Comparison of ENCODE assay signal across 9 cellular contexts in genomic region chr7:98836811-98837631, GRCh38. TPM values are rescaled to one million over a fixed set of nuclear protein-coding genes. Genes with fewer than 3 reads are reported as not detected.
DNase-seq lines count a peak whose midpoint lies in the region; ATAC-seq and TF ChIP-seq lines count a peak whose summit lies in the region.
"Had no signal": no experiment of that assay in that cellular context is flagged by ENCODE, and none has a peak within 500 bp of the region (broad histone marks: within the 10 kb centered on the region; RNA-seq: fewer than 3 reads in every experiment).

No MANE protein-coding gene starts in this region.

- no peaks in the 10 kb centered on the region for H3K36me3 Mint-ChIP-seq in neural crest cell (ENCODE audit: low read depth)
- H3K36me3 Mint-ChIP-seq: memory B cell had no signal

- peaks cover 14% of the 10 kb centered on the region for H3K4me1 Mint-ChIP-seq in neural crest cell

- ATAC-seq in HCT116 (peak; percentile 87), GM19324 (IDR thresholded peaks at IDR 0.05; ENCODE audit: low FRiP score, unreplicated experiment) (no peak)

- DNase-seq in Caki2 (ENCODE audit: low read depth) (peak; percentile 44), HCT116 (ENCODE audit: low read depth, low spot score) (peak; percentile 59), NCI-H510A treated with DMSO at 0.1 percent for 48 hours (lab: John Stamatoyannopoulos, UW) (peak; percentile 64), T47D (ENCODE audit: low read depth in 1 of 2, low spot score in 1 of 2) (peak; percentile 36 to 60), neural crest cell (ENCODE audit: low read depth, low spot score) (peak; percentile 52), GM19238 (ENCODE audit: insufficient read length, low spot score) (no peak), sigmoid colon (no peak)

- no peak overlapping the region for H3K27ac ChIP-seq in HCT116 (ENCODE audit: low read depth, low read length)
- H3K27ac ChIP-seq in sigmoid colon = no peak overlapping the region

- TF ChIP-seq POLR2A in HCT116 (IDR thresholded peaks at IDR 0.05; ENCODE audit: borderline replicate concordance, extremely low read depth, insufficient read depth, insufficient read length) (no peak), sigmoid colon (IDR thresholded peaks at IDR 0.05) (no peak)

- WGBS in sigmoid colon, 2 donors = 23 to 41% methylated on average over 10 of the region's 10 CpGs

- TF ChIP-seq EP300 in sigmoid colon (IDR thresholded peaks at IDR 0.05) = no peak

- BruUV-seq in HCT116 (replicated peaks; lab: Mats Ljungman, UMichigan) = no TSS peak

- peak overlapping the region; percentile 37 for H2AFZ ChIP-seq in HCT116 (ENCODE audit: low read depth, low read length, poor library complexity, severe bottlenecking)

- H4K20me1 ChIP-seq in HCT116 (ENCODE audit: insufficient read depth) = no peaks in the 10 kb centered on the region

- peak; percentile 93 to 97 (median 96) for TF ChIP-seq CTCF in HCT116 (IDR thresholded peaks at IDR 0.05 in 2 of 3, conservative IDR thresholded peaks at IDR 0.05 in 1 of 3; ENCODE audit: borderline replicate concordance in 1 of 3, insufficient read depth in 1 of 3, low read depth in 2 of 3, low read length in 2 of 3)
- TF ChIP-seq CTCF in neural crest cell (conservative IDR thresholded peaks at IDR 0.05) = peak; percentile 77
- no peak for TF ChIP-seq CTCF in sigmoid colon (IDR thresholded peaks at IDR 0.05)

- H3K4me1 ChIP-seq in HCT116 (ENCODE audit: control insufficient read depth in 1 of 2, insufficient read depth in 2 of 2, low read length in 2 of 2) = peaks cover 4 to 12% of the 10 kb centered on the region in 2 experiments; a peak in 2 of 4 replicates
- H3K4me1 ChIP-seq in sigmoid colon = no peaks in the 10 kb centered on the region

- H3K4me3 ChIP-seq in HCT116 (replicated peaks in 1 of 2; ENCODE audit: low read depth in 1 of 2, low read length in 2 of 2) (no peak overlapping the region), sigmoid colon (no peak overlapping the region)

- CTCF ChIA-PET in HCT116 (lab: Charles Lee) = interaction anchor here (0.8 to 2.7 kb wide), 11 partner anchors 9 to 418 kb away, joined by 3 to 12 read pairs (median 4); no protein-coding TSS in a partner anchor

- intact Hi-C loops in HCT116 (cut with micrococcal nuclease) (loop anchor here (1.0 to 10.0 kb wide), 5 partner anchors 82 to 542 kb away; no protein-coding TSS in a partner anchor), sigmoid colon (cut with DNase I) (no loop called here)

- in situ Hi-C loops in Caki2 (cut with HindIII; ENCODE audit: low pct_unique_long_range_greater_than_20kb, low sequenced_read_pairs) (no loop called here), T47D (cut with HindIII; ENCODE audit: low pct_unique_long_range_greater_than_20kb, low sequenced_read_pairs) (no loop called here)

- H3K27ac Mint-ChIP-seq in neural crest cell (ENCODE audit: unreplicated experiment) = no peak overlapping the region
- H3K27ac Mint-ChIP-seq: memory B cell had no signal

- 0 out of 2 replicates have a peak overlapping the region, but pooled peaks have one; percentile 9 for H3K4me2 ChIP-seq in HCT116 (ENCODE audit: low read length)

- H3K36me3 ChIP-seq in HCT116 (ENCODE audit: control insufficient read depth in 1 of 2, insufficient read depth in 2 of 2, low read length in 2 of 2) (no peaks in the 10 kb centered on the region), sigmoid colon (no peaks in the 10 kb centered on the region)

- POLR2A ChIA-PET in HCT116 (lab: Charles Lee) = interaction anchor here (1.0 to 1.2 kb wide), 2 partner anchors 15 to 416 kb away, joined by 6 read pairs; no protein-coding TSS in a partner anchor

- H3K79me2 ChIP-seq in HCT116 (ENCODE audit: insufficient read depth, low read length) = no peaks in the 10 kb centered on the region

- H3K27me3 Mint-ChIP-seq in neural crest cell (ENCODE audit: low read depth) = peaks cover 9% of the 10 kb centered on the region

- H3K9me3 ChIP-seq in HCT116 (ENCODE audit: control insufficient read depth in 1 of 2, insufficient read depth in 1 of 2, low read depth in 1 of 2, low read length in 2 of 2) = no peaks in the 10 kb centered on the region
- no peaks in the 10 kb centered on the region for H3K9me3 ChIP-seq in sigmoid colon

- TF ChIP-seq RAD21 in HCT116 (IDR thresholded peaks at IDR 0.05; ENCODE audit: low read depth) = peak; percentile 98

- no peaks in the 10 kb centered on the region for H3K9me3 Mint-ChIP-seq in neural crest cell
- H3K9me3 Mint-ChIP-seq: memory B cell had no signal

- no peak overlapping the region for H3K9ac ChIP-seq in HCT116 (ENCODE audit: low read length)

- no peaks in the 10 kb centered on the region for H3K9me2 ChIP-seq in HCT116 (ENCODE audit: insufficient read depth)

- H3K4me3 Mint-ChIP-seq in neural crest cell = no peak overlapping the region
- H3K4me3 Mint-ChIP-seq: memory B cell had no signal

- RAD21 ChIA-PET in HCT116 (lab: Charles Lee; ENCODE audit: low non-redundant PET in 1 of 2, low total read pairs in 2 of 2, uncharacterized antibody in 2 of 2, unreplicated experiment in 2 of 2) = interaction anchor here in 1 of 2 experiments (0.6 to 0.7 kb wide), 2 partner anchors 223 to 282 kb away, joined by 4 to 6 read pairs; no protein-coding TSS in a partner anchor

- H3K27me3 ChIP-seq in HCT116 (ENCODE audit: insufficient read depth, low read length) = no peaks in the 10 kb centered on the region
- peaks cover 0 to 26% (median 0%) of the 10 kb centered on the region in 3 donors for H3K27me3 ChIP-seq in sigmoid colon

TF ChIP-seq in HCT116, 20 proteins besides CTCF, POLR2A, EP300 and RAD21:
- no peak for TF ChIP-seq EZH2phosphoT487 (IDR thresholded peaks at IDR 0.05; ENCODE audit: borderline replicate concordance)
- TF ChIP-seq CEBPB (IDR thresholded peaks at IDR 0.05; ENCODE audit: low read depth) = no peak
- TF ChIP-seq MAX (IDR thresholded peaks at IDR 0.05) = no peak
- peak; percentile 30 for TF ChIP-seq TCF7L2 (IDR thresholded peaks at IDR 0.05; ENCODE audit: borderline replicate concordance, extremely low read depth, insufficient read depth, insufficient read length)
TF ChIP-seq in HCT116: peak in this region for 1.

RNA-seq across cellular contexts. Expression of gene TMEM130, which starts 32.8 kb away (rescaled TPM):
- 27.3 TPM in 2 replicates for total RNA-seq in Caki2 (2014; rRNA removed; shearing (Covaris generic); ENCODE audit: low replicate concordance)
- not detected for total RNA-seq in HCT116 (2021; ENCODE audit: unreplicated experiment)
- polyA plus RNA-seq in HCT116 (2012) = 0.09 and 0.20 TPM in 2 replicates
- total RNA-seq in neural crest cell = 0.61 and 0.82 TPM in 2 replicates
- 1 to 10 TPM; 2.1 to 3.3 (median 3.1) TPM for total RNA-seq in sigmoid colon
- 1 to 10 TPM in 1 of 3 donors, not detected in 2; 2.2 TPM for polyA plus RNA-seq in sigmoid colon

RNA-seq across cellular contexts. Expression of gene TRRAP, which starts 41.3 kb away (rescaled TPM):
- total RNA-seq in Caki2 (2014; rRNA removed; shearing (Covaris generic); ENCODE audit: low replicate concordance) = 5.9 and 6.5 TPM in 2 replicates
- total RNA-seq in HCT116 (2021; ENCODE audit: unreplicated experiment) (44.5 TPM), neural crest cell (66.9 and 74.2 TPM in 2 replicates), sigmoid colon (10 to 100 TPM; 18.9 to 35.5 (median 24.0) TPM)
- polyA plus RNA-seq in HCT116 (2012) = 23.9 and 25.2 TPM in 2 replicates
- polyA plus RNA-seq in sigmoid colon = 10 to 100 TPM in 1 of 3 donors, 1 to 10 TPM in 2; 2.4 to 17.8 (median 3.9) TPM

Comparison
In these comparisons a context has a peak if more than half of its experiments do, and no peak if none do; other contexts are left out.
1. DNase-seq: peak in Caki2 (single experiment), HCT116 (single experiment), NCI-H510A treated with DMSO at 0.1 percent for 48 hours (single experiment), T47D (2 of 2) and neural crest cell (single experiment); none in GM19238 (single experiment) and sigmoid colon (single experiment).
2. CTCF ChIP-seq: peak in HCT116 (3 of 3) and neural crest cell (single experiment); none in sigmoid colon (0 of 4).